ENCODE assay signal across 20 cellular contexts in genomic region chr4:138749303-138749702, GRCh38.
A peak's percentile ranks its signal among the peaks of the same experiment; 100 is the strongest.
DNase-seq lines count a peak whose midpoint lies in the region; ATAC-seq and TF ChIP-seq lines count a peak whose summit lies in the region.
"Had no signal": no experiment of that assay in that cellular context is flagged by ENCODE, and none has a peak within 500 bp of the region (broad histone marks: within the 10 kb centered on the region; RNA-seq: fewer than 3 reads in every experiment).

No MANE protein-coding gene starts in this region.

- H3K36me3 Mint-ChIP-seq in HFFc6 (ENCODE audit: low read depth): no peaks in the 10 kb centered on the region

- no peaks in the 10 kb centered on the region for H3K27me3 ChIP-seq in gastrocnemius medialis
- H3K27me3 ChIP-seq: esophagus muscularis mucosa, upper lobe of left lung had no signal

- TF ChIP-seq CTCF in HFFc6 (IDR thresholded peaks at IDR 0.05) (no peak), astrocyte of the spinal cord (IDR thresholded peaks at IDR 0.05; ENCODE audit: low read depth, low read length) (no peak), gastrocnemius medialis (IDR thresholded peaks at IDR 0.05 in 4 of 5, conservative IDR thresholded peaks at IDR 0.05 in 1 of 5) (no peak)

- DNase-seq in HFFc6 (peak; percentile 17), astrocyte of the spinal cord (ENCODE audit: low read depth, low spot score) (peak; percentile 27), Right ventricle myocardium superior (no peak), gastrocnemius medialis (peak in 1 of 2 donors; percentile 22)
- no peak for DNase-seq in activated T-cell treated with anti-CD3 and anti-CD28 coated beads, Interleukin-2, amount 50 U/mL, for 48 hours
- DNase-seq: activated B cell treated with CpG ODN at 0.5 μM for 24 hours; activated gamma-delta T cell; natural killer cell; NCI-H1105; NCI-H2171 treated with DMSO at 0.1 percent for 48 hours; stimulated activated naive CD4-positive, alpha-beta T cell treated with Interleukin-2 at 50 U/mL for 16 hours; T-helper 1 cell had no signal

- no peaks in the 10 kb centered on the region for H3K4me1 ChIP-seq in gastrocnemius medialis
- H3K4me1 ChIP-seq: esophagus muscularis mucosa, upper lobe of left lung had no signal

- ATAC-seq in Right ventricle myocardium superior (ENCODE audit: poor library complexity) (peak; percentile 95), gastrocnemius medialis (peak; percentile 60 to 96), HG02970 (IDR thresholded peaks at IDR 0.05; ENCODE audit: low FRiP score, unreplicated experiment) (no peak), GM19351 (IDR thresholded peaks at IDR 0.05; ENCODE audit: unreplicated experiment) (no peak), HG02870 (IDR thresholded peaks at IDR 0.05; ENCODE audit: unreplicated experiment) (no peak)
- ATAC-seq: natural killer cell had no signal

- H3K27me3 Mint-ChIP-seq in HFFc6 (ENCODE audit: insufficient read depth): peaks cover 12% of the 10 kb centered on the region
- H3K27me3 Mint-ChIP-seq: progenitor cell of endocrine pancreas had no signal

- H3K4me3 ChIP-seq in astrocyte of the spinal cord (ENCODE audit: low read depth, low read length) (no peak overlapping the region), gastrocnemius medialis (no peak overlapping the region)
- H3K4me3 ChIP-seq: esophagus muscularis mucosa, lung, upper lobe of left lung had no signal

- H3K4me3 Mint-ChIP-seq in HFFc6: no peak overlapping the region
- H3K4me3 Mint-ChIP-seq: activated B cell treated with CpG ODN at 0.5 μM for 24 hours, natural killer cell had no signal

- no peaks in the 10 kb centered on the region; the same call in 1 of the 2 replicates for H3K9me3 Mint-ChIP-seq in HFFc6

- no peaks in the 10 kb centered on the region for H3K36me3 ChIP-seq in gastrocnemius medialis
- H3K36me3 ChIP-seq: esophagus muscularis mucosa, upper lobe of left lung had no signal

- TF ChIP-seq POLR2A in gastrocnemius medialis (IDR thresholded peaks at IDR 0.05): no peak

- H3K4me1 Mint-ChIP-seq in HFFc6 (ENCODE audit: low read depth): no peaks in the 10 kb centered on the region
- H3K4me1 Mint-ChIP-seq: activated B cell treated with CpG ODN at 0.5 μM for 24 hours, natural killer cell had no signal

- H3K9me3 ChIP-seq in gastrocnemius medialis: no peaks in the 10 kb centered on the region
- H3K9me3 ChIP-seq: esophagus muscularis mucosa, upper lobe of left lung had no signal

- intact Hi-C loops in Right ventricle myocardium superior (cut with DNase I): no loop called here
- intact Hi-C loops in gastrocnemius medialis (cut with DNase I; ENCODE audit: low total_unique reads): no loop called here

- H3K27ac ChIP-seq in gastrocnemius medialis: peak overlapping the region in 2 of 4 donors; percentile 10 to 54
- H3K27ac ChIP-seq: C4-2B, esophagus muscularis mucosa, upper lobe of left lung had no signal

- in situ Hi-C loops in astrocyte of the spinal cord (cut with HindIII; ENCODE audit: low sequenced_read_pairs) (no loop called here), gastrocnemius medialis (cut with MboI; ENCODE audit: low sequenced_read_pairs in 4 of 4) (no loop called here)

- H3K27ac Mint-ChIP-seq in HFFc6: no peak overlapping the region
- H3K27ac Mint-ChIP-seq: activated B cell treated with CpG ODN at 0.5 μM for 24 hours, natural killer cell, progenitor cell of endocrine pancreas had no signal

Comparison
In these comparisons a context has a peak if more than half of its experiments do, and no peak if none do; other contexts are left out.
1. DNase-seq: peak in HFFc6 (single experiment) and astrocyte of the spinal cord (single experiment); none in Right ventricle myocardium superior (single experiment) and activated T-cell treated with anti-CD3 and anti-CD28 coated beads, Interleukin-2, amount 50 U/mL, for 48 hours (0 of 2).
2. ATAC-seq: peak in Right ventricle myocardium superior (single experiment) and gastrocnemius medialis (2 of 2); none in HG02970 (single experiment), GM19351 (single experiment) and HG02870 (single experiment).